Comparison of ENCODE assay signal across 8 cellular contexts in the genomic region with DNA sequence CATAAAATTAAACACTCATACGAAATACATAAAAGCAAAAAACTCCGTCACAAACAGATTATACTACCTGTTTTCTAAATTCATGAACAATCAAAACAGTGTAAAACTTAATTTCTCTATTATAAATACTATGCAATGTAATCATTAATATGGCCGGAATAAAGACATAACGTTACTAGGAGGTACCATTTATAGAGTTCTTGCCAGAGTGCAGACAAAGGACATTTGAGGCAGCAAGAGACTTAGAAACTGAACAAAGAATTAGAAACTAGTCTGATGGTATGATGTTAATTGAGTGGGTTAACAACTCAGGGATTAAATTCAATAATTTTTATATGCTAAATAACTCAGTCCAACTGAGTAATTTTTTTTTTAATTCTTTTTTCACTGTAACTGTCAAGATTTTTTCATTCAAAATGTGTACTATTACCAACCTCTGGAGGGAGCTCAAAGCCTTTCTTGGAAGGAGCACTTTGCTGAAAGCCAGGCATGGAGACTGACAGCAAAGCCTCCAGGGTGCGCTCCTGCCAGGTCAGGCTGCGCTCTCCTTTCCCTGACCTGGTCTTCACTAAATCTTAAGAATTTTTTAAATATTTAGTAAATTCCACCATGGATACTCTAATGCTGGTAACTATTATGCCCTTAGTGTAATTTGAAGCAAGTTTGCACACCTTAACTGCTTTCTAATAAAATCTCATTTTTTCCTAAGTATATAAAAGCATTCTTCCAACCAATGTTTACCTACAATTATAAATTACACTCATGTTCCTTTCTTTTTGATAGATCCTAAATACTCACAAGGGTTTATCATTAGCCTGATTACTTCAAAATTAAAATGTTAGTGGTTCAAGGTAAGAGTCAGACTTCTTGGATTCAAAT. TPM values are rescaled to one million over a fixed set of nuclear protein-coding genes. Genes with fewer than 3 reads are reported as not detected.
A peak's percentile ranks its signal among the peaks of the same experiment; 100 is the strongest.
DNase-seq lines count a peak whose midpoint lies in the region; ATAC-seq, FAIRE-seq and TF ChIP-seq lines count a peak whose summit lies in the region.

No MANE protein-coding gene starts in this region.

- H3K27ac Mint-ChIP-seq in activated CD4-positive, alpha-beta memory T cell treated with anti-CD3 and anti-CD28 coated beads, Interleukin-2, amount 10 ng/mL, durations not matched to agents 7 days and 5 days: no peak overlapping the region

- H3K36me3 ChIP-seq in mucosa of descending colon (ENCODE audit: low read depth): no peaks in the 10 kb centered on the region

- CTCF ChIA-PET in activated CD4-positive, alpha-beta memory T cell treated with anti-CD3 and anti-CD28 coated beads, Interleukin-2, amount 10 ng/mL, durations not matched to agents 7 days and 5 days (lab: Charles Lee): interaction anchor here (0.6 to 1.7 kb wide), 17 partner anchors 9 to 269 kb away, joined by 3 to 15 read pairs (median 3); partner anchors contain the start of gene SDC1

- H3K27ac ChIP-seq in substantia nigra (ENCODE audit: low read depth, low read length, poor library complexity, severe bottlenecking): no peak overlapping the region

- DNase-seq in CMK (ENCODE audit: low read depth) (peak; percentile 33), GM19239 (ENCODE audit: insufficient read length, low spot score) (peak; percentile 51), NCI-H510A treated with DMSO at 0.1 percent for 48 hours (lab: John Stamatoyannopoulos, UW) (peak; percentile 65), epidermal melanocyte (ENCODE audit: insufficient read length, low spot score) (peak; percentile 36), mucosa of descending colon (peak in 2 of 3 donors; percentile 49 to 59), substantia nigra (lab: John Stamatoyannopoulos, UW) (peak in 37 of 49 donors; percentile 1 to 67 (median 16))
- DNase-seq in activated CD4-positive, alpha-beta memory T cell treated with anti-CD3 and anti-CD28 coated beads, Interleukin-2, amount 10 ng/mL, durations not matched to agents 7 days and 5 days: peak; percentile 56

- no peaks in the 10 kb centered on the region for H3K9me3 ChIP-seq in mucosa of descending colon

- FAIRE-seq in GM19239 (lab: Jason Lieb, UNC): peak; percentile 85

- no peaks in the 10 kb centered on the region for H3K4me1 Mint-ChIP-seq in activated CD4-positive, alpha-beta memory T cell treated with anti-CD3 and anti-CD28 coated beads, Interleukin-2, amount 10 ng/mL, durations not matched to agents 7 days and 5 days

- intact Hi-C loops in mucosa of descending colon (cut with DNase I, micrococcal nuclease): loop anchor here in 1 of 2 donors (5.0 kb wide), 1 partner anchor 142 kb away; no protein-coding TSS in a partner anchor

- no peak overlapping the region for H3K4me3 ChIP-seq in mucosa of descending colon

- no peak overlapping the region for H3K4me3 Mint-ChIP-seq in activated CD4-positive, alpha-beta memory T cell treated with anti-CD3 and anti-CD28 coated beads, Interleukin-2, amount 10 ng/mL, durations not matched to agents 7 days and 5 days

- H3K4me1 ChIP-seq in mucosa of descending colon (ENCODE audit: low read depth): no peaks in the 10 kb centered on the region

- H3K27me3 Mint-ChIP-seq in activated CD4-positive, alpha-beta memory T cell treated with anti-CD3 and anti-CD28 coated beads, Interleukin-2, amount 10 ng/mL, durations not matched to agents 7 days and 5 days: no peaks in the 10 kb centered on the region

- no peaks in the 10 kb centered on the region for H3K9me3 Mint-ChIP-seq in activated CD4-positive, alpha-beta memory T cell treated with anti-CD3 and anti-CD28 coated beads, Interleukin-2, amount 10 ng/mL, durations not matched to agents 7 days and 5 days

- POLR2A ChIA-PET in activated CD4-positive, alpha-beta memory T cell treated with anti-CD3 and anti-CD28 coated beads, Interleukin-2, amount 10 ng/mL, durations not matched to agents 7 days and 5 days (lab: Charles Lee): no interaction called here

- TF ChIP-seq CTCF in mucosa of descending colon (IDR thresholded peaks at IDR 0.05): peak; percentile 40

- no peaks in the 10 kb centered on the region for H3K36me3 Mint-ChIP-seq in activated CD4-positive, alpha-beta memory T cell treated with anti-CD3 and anti-CD28 coated beads, Interleukin-2, amount 10 ng/mL, durations not matched to agents 7 days and 5 days (ENCODE audit: low read depth)

- ATAC-seq in HG03378 (IDR thresholded peaks at IDR 0.05; ENCODE audit: unreplicated experiment) (peak; percentile 90), mucosa of descending colon (peak; percentile 94)

RNA-seq across cellular contexts. Expression of gene WDR35, which starts 34.1 kb away (rescaled TPM):
- total RNA-seq in activated CD4-positive, alpha-beta memory T cell treated with anti-CD3 and anti-CD28 coated beads, Interleukin-2, amount 10 ng/mL, durations not matched to agents 7 days and 5 days: 1 to 10 TPM; 4.5 to 4.7 TPM
- 1 to 10 TPM; 1.9 to 8.8 (median 2.7) TPM for total RNA-seq in mucosa of descending colon

RNA-seq across cellular contexts. Expression of gene TTC32, which starts 54.0 kb away (rescaled TPM):
- 10 to 100 TPM; 30.7 to 34.8 TPM for total RNA-seq in activated CD4-positive, alpha-beta memory T cell treated with anti-CD3 and anti-CD28 coated beads, Interleukin-2, amount 10 ng/mL, durations not matched to agents 7 days and 5 days
- 10 to 100 TPM; 11.1 to 15.4 (median 14.0) TPM for total RNA-seq in mucosa of descending colon

RNA-seq across cellular contexts. Expression of gene MATN3, which starts 56.7 kb away (rescaled TPM):
- not detected for total RNA-seq in activated CD4-positive, alpha-beta memory T cell treated with anti-CD3 and anti-CD28 coated beads, Interleukin-2, amount 10 ng/mL, durations not matched to agents 7 days and 5 days
- under 1 TPM in 2 of 3 donors, not detected in 1; 0.70 to 0.89 TPM for total RNA-seq in mucosa of descending colon
